Comparison of ENCODE assay signal across 18 cellular contexts in the genomic region with DNA sequence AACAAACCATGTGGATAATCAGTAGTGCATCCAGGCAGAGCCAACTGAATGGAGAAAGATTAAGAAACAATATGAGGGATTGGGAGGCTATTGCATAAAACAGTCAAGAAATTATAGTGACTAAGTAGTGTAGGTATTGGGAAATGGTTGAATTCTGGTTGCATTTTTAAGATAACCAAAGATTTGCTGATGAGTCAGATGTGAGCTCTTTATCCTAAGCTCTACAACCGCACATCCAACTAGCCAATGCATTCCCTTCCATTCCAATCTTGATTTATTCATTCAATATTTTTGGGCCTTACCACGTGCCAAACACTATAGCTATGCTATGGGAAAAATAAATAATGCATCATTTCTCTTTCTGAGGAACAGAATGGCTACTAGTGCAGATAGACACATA.
A peak's percentile ranks its signal among the peaks of the same experiment; 100 is the strongest.
DNase-seq lines count a peak whose midpoint lies in the region; ATAC-seq and TF ChIP-seq lines count a peak whose summit lies in the region.
"Had no signal": no experiment of that assay in that cellular context is flagged by ENCODE, and none has a peak within 500 bp of the region (broad histone marks: within the 10 kb centered on the region; RNA-seq: fewer than 3 reads in every experiment).

No MANE protein-coding gene starts in this region.

- no peak for ATAC-seq in activated T-cell treated with anti-CD3 and anti-CD28 coated beads, Interleukin-2, amount 50 U/mL, for 72 hours (replicated peaks in 1 of 2)
- ATAC-seq: activated naive CD4-positive, alpha-beta T cell treated with anti-CD3 and anti-CD28 coated beads, Interleukin-2, amount 50 U/mL, for 72 hours; sciatic nerve; upper lobe of right lung had no signal

- POLR2A ChIA-PET in AG04449 (lab: Yijun Ruan, JAX), result interaction anchor here (0.7 to 1.0 kb wide), 2 partner anchors 35 to 93 kb away, joined by 3 to 4 read pairs; no protein-coding TSS in a partner anchor

- no peaks in the 10 kb centered on the region for H3K27me3 ChIP-seq in H7 (ENCODE audit: control insufficient read depth, insufficient read depth, low read length)
- H3K27me3 ChIP-seq: esophagus squamous epithelium, upper lobe of right lung had no signal

- H3K27me3 Mint-ChIP-seq in activated T-cell treated with anti-CD3 and anti-CD28 coated beads, Interleukin-2, amount 50 U/mL, for 72 hours (ENCODE audit: low read depth), result no peaks in the 10 kb centered on the region
- H3K27me3 Mint-ChIP-seq: memory B cell had no signal

- no peak overlapping the region for H3K4me3 Mint-ChIP-seq in activated T-cell treated with anti-CD3 and anti-CD28 coated beads, Interleukin-2, amount 50 U/mL, for 72 hours
- H3K4me3 Mint-ChIP-seq: memory B cell; T-helper 1 cell treated with Interleukin-12 subunit alpha and Interleukin-12 subunit beta and Interleukin-4 antibody, amounts not matched to agents 30 μg/mL and 1 μg/mL, for 36 hours had no signal

- no peak overlapping the region for H3K27ac Mint-ChIP-seq in activated T-cell treated with anti-CD3 and anti-CD28 coated beads, Interleukin-2, amount 50 U/mL, for 72 hours
- H3K27ac Mint-ChIP-seq: activated naive CD4-positive, alpha-beta T cell treated with anti-CD3 and anti-CD28 coated beads, Interleukin-2, amount 50 U/mL, for 72 hours; memory B cell; T-helper 1 cell treated with Interleukin-12 subunit alpha and Interleukin-12 subunit beta and Interleukin-4 antibody, amounts not matched to agents 30 μg/mL and 1 μg/mL, for 36 hours had no signal

- CTCF ChIA-PET in AG04449 (lab: Yijun Ruan, JAX), result no interaction called here

- DNase-seq in AG04449 (ENCODE audit: low read depth, low spot score) (peak; percentile 86), HPDE6-E6E7 (ENCODE audit: extremely low spot score) (peak; percentile 28), astrocyte of the spinal cord (ENCODE audit: low read depth, low spot score) (peak; percentile 82), glomerular visceral epithelial cell (ENCODE audit: extremely low spot score) (peak; percentile 7), NCI-H1694 treated with DMSO at 0.1 percent for 48 hours (lab: John Stamatoyannopoulos, UW) (no peak), HUDEP-2 (lab: John Stamatoyannopoulos, UW; ENCODE audit: unreplicated experiment in 76 of 76) (no peak), H7 (no peak)
- DNase-seq in activated T-cell treated with anti-CD3 and anti-CD28 coated beads, Interleukin-2, amount 50 U/mL, for 72 hours, result no peak
- DNase-seq: ACHN; esophagus squamous epithelium; MM.1S; NCI-H2081 treated with DMSO at 0.1 percent for 48 hours; stimulated activated CD4-positive, alpha-beta T cell treated with anti-CD3 and anti-CD28 coated beads, Interleukin-4, amount 100 ng/mL, for 24 hours; upper lobe of right lung had no signal

- no peaks in the 10 kb centered on the region for H3K36me3 Mint-ChIP-seq in activated T-cell treated with anti-CD3 and anti-CD28 coated beads, Interleukin-2, amount 50 U/mL, for 72 hours (ENCODE audit: insufficient read depth in 2 of 2)
- H3K36me3 Mint-ChIP-seq: activated naive CD4-positive, alpha-beta T cell treated with anti-CD3 and anti-CD28 coated beads, Interleukin-2, amount 50 U/mL, for 72 hours; memory B cell had no signal

- H3K4me3 ChIP-seq in AG04449 (ENCODE audit: low read depth, low read length) (no peak overlapping the region), astrocyte of the spinal cord (ENCODE audit: low read depth, low read length) (no peak overlapping the region), H7 (ENCODE audit: insufficient read depth, low read depth, low read length) (no peak overlapping the region)
- H3K4me3 ChIP-seq: esophagus squamous epithelium, upper lobe of right lung had no signal

- TF ChIP-seq CTCF in AG04449 (IDR thresholded peaks at IDR 0.05; ENCODE audit: insufficient read depth, low read length, missing control alignments) (no peak), astrocyte of the spinal cord (IDR thresholded peaks at IDR 0.05; ENCODE audit: low read depth, low read length) (no peak)

- H3K36me3 ChIP-seq in H7 (replicated peaks; ENCODE audit: control insufficient read depth, insufficient read depth, low read length), result no peaks in the 10 kb centered on the region
- H3K36me3 ChIP-seq: esophagus squamous epithelium, upper lobe of right lung had no signal

- in situ Hi-C loops in astrocyte of the spinal cord (cut with HindIII; ENCODE audit: low sequenced_read_pairs), result no loop called here

- H3K4me1 Mint-ChIP-seq in activated T-cell treated with anti-CD3 and anti-CD28 coated beads, Interleukin-2, amount 50 U/mL, for 72 hours (ENCODE audit: low read depth), result no peaks in the 10 kb centered on the region
- H3K4me1 Mint-ChIP-seq: memory B cell had no signal

- peaks cover 0 to 3% of the 10 kb centered on the region in 2 donors for H3K9me3 Mint-ChIP-seq in activated T-cell treated with anti-CD3 and anti-CD28 coated beads, Interleukin-2, amount 50 U/mL, for 72 hours
- H3K9me3 Mint-ChIP-seq: memory B cell; T-helper 1 cell treated with Interleukin-12 subunit alpha and Interleukin-12 subunit beta and Interleukin-4 antibody, amounts not matched to agents 30 μg/mL and 1 μg/mL, for 36 hours had no signal

Comparison
In these comparisons a context has a peak if more than half of its experiments do, and no peak if none do; other contexts are left out.
1. DNase-seq: peak in AG04449 (single experiment), HPDE6-E6E7 (single experiment), astrocyte of the spinal cord (single experiment) and glomerular visceral epithelial cell (single experiment); none in NCI-H1694 treated with DMSO at 0.1 percent for 48 hours (single experiment), activated T-cell treated with anti-CD3 and anti-CD28 coated beads, Interleukin-2, amount 50 U/mL, for 72 hours (0 of 2), HUDEP-2 (0 of 76) and H7 (single experiment).